In the genomic region with DNA sequence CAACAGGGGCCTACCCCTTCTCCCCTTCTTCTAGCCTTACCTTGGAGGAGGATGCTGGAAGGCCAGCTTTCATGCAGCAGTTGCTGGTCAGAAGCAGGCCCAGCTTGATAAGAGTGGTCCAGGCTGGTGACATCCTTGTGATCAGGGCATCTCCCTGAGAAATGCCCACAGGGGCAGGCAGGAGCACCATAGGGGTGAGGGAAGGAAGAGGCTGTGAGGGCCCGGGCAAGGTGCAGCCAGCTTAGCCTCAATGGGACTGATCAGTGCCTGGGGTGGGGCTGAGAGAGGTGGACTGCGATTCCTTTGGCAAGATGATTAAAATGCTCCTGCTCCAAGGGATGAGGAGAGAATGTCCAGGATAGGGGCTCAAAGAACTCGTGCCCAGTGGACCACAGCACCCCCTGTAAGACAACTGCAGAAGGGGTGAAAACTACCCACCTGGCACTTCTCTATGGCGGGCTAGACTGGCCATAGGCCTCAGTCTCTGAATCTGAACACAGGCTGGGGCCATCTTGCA, we compare ENCODE assay signal across 12 cellular contexts. TPM values are rescaled to one million over a fixed set of nuclear protein-coding genes. Genes with fewer than 3 reads are reported as not detected.
DNase-seq lines count a peak whose midpoint lies in the region; ATAC-seq, FAIRE-seq and TF ChIP-seq lines count a peak whose summit lies in the region.
"Had no signal": no experiment of that assay in that cellular context is flagged by ENCODE, and none has a peak within 500 bp of the region (broad histone marks: within the 10 kb centered on the region; RNA-seq: fewer than 3 reads in every experiment).

No MANE protein-coding gene starts in this region.

- peaks cover 25% of the 10 kb centered on the region for H3K4me1 Mint-ChIP-seq in activated T-cell treated with anti-CD3 and anti-CD28 coated beads, Interleukin-2, amount 50 U/mL, for 24 hours (ENCODE audit: low read depth)
- peaks cover 20% of the 10 kb centered on the region for H3K4me1 Mint-ChIP-seq in activated T-cell treated with anti-CD3 and anti-CD28 coated beads, Interleukin-2, amount 50 U/mL, for 4 hours (ENCODE audit: low read depth)
- peaks cover 28% of the 10 kb centered on the region for H3K4me1 Mint-ChIP-seq in T-helper 17 cell

- H3K4me3 Mint-ChIP-seq in activated T-cell treated with anti-CD3 and anti-CD28 coated beads, Interleukin-2, amount 50 U/mL, for 24 hours: peak overlapping the region; percentile 23
- no peak overlapping the region for H3K4me3 Mint-ChIP-seq in activated T-cell treated with anti-CD3 and anti-CD28 coated beads, Interleukin-2, amount 50 U/mL, for 4 hours
- peak overlapping the region; percentile 70 for H3K4me3 Mint-ChIP-seq in T-helper 17 cell

- no peak for DNase-seq in activated T-cell treated with anti-CD3 and anti-CD28 coated beads, Interleukin-2, amount 50 U/mL, for 24 hours
- no peak for DNase-seq in activated T-cell treated with anti-CD3 and anti-CD28 coated beads, Interleukin-2, amount 50 U/mL, for 4 hours
- DNase-seq in T-helper 17 cell (no peak), kidney (peak; percentile 43), sigmoid colon (peak; percentile 68), smooth muscle cell (lab: John Stamatoyannopoulos, UW; ENCODE audit: unreplicated experiment) (no peak), NCI-H1694 (lab: John Stamatoyannopoulos, UW) (no peak)
- DNase-seq: dermis blood vessel endothelial cell had no signal

- no peak for ATAC-seq in activated T-cell treated with anti-CD3 and anti-CD28 coated beads, Interleukin-2, amount 50 U/mL, for 4 hours
- ATAC-seq in T-helper 17 cell (peak; percentile 13), GM19463 (IDR thresholded peaks at IDR 0.05; ENCODE audit: unreplicated experiment) (no peak)

- H3K9ac ChIP-seq in kidney (ENCODE audit: low read length in 2 of 2) (no peak overlapping the region), smooth muscle cell (ENCODE audit: low read depth) (no peak overlapping the region)

- H3F3A ChIP-seq in smooth muscle cell (ENCODE audit: low read depth): peaks cover 29% of the 10 kb centered on the region

- 92 to 93% methylated on average over 4 of the region's 4 CpGs for WGBS in sigmoid colon, 2 donors
- WGBS in smooth muscle cell (ENCODE audit: low lambda C conversion rate): 90% methylated on average over 4 of the region's 4 CpGs

- H3K79me2 ChIP-seq in smooth muscle cell (ENCODE audit: low read depth): peaks cover 23% of the 10 kb centered on the region

- H3K27me3 Mint-ChIP-seq in activated T-cell treated with anti-CD3 and anti-CD28 coated beads, Interleukin-2, amount 50 U/mL, for 24 hours: no peaks in the 10 kb centered on the region
- H3K27me3 Mint-ChIP-seq in activated T-cell treated with anti-CD3 and anti-CD28 coated beads, Interleukin-2, amount 50 U/mL, for 4 hours (ENCODE audit: low read depth): no peaks in the 10 kb centered on the region
- H3K27me3 Mint-ChIP-seq in T-helper 17 cell: no peaks in the 10 kb centered on the region

- no peak for FAIRE-seq in kidney (lab: Jason Lieb, UNC)

- no peak for TF ChIP-seq EP300 in sigmoid colon (IDR thresholded peaks at IDR 0.05)

- H3K36me3 Mint-ChIP-seq in activated T-cell treated with anti-CD3 and anti-CD28 coated beads, Interleukin-2, amount 50 U/mL, for 24 hours (ENCODE audit: low read depth): peaks cover 51% of the 10 kb centered on the region
- H3K36me3 Mint-ChIP-seq in activated T-cell treated with anti-CD3 and anti-CD28 coated beads, Interleukin-2, amount 50 U/mL, for 4 hours (ENCODE audit: insufficient read depth): peaks cover 34% of the 10 kb centered on the region
- H3K36me3 Mint-ChIP-seq in T-helper 17 cell (ENCODE audit: low read depth): peaks cover 11% of the 10 kb centered on the region

- H3K36me3 ChIP-seq in kidney (ENCODE audit: control insufficient read depth in 1 of 2, insufficient read depth in 2 of 2, low read length in 2 of 2) (peaks cover 14 to 25% of the 10 kb centered on the region in 2 donors), sigmoid colon (peaks cover 8 to 53% (median 20%) of the 10 kb centered on the region in 4 donors), smooth muscle cell (ENCODE audit: low read depth) (no peaks in the 10 kb centered on the region)
- H3K36me3 ChIP-seq: uterus had no signal

- intact Hi-C loops in kidney (cut with DNase I): no loop called here
- intact Hi-C loops in sigmoid colon (cut with DNase I): no loop called here

- TF ChIP-seq CTCF in kidney (IDR thresholded peaks at IDR 0.05; ENCODE audit: borderline replicate concordance, extremely low read depth, insufficient read depth) (no peak), sigmoid colon (IDR thresholded peaks at IDR 0.05) (no peak), smooth muscle cell (IDR thresholded peaks at IDR 0.05; ENCODE audit: borderline replicate concordance, insufficient read depth, poor library complexity, severe bottlenecking) (no peak)

- peaks cover 5 to 17% of the 10 kb centered on the region in 2 donors for H3K4me1 ChIP-seq in kidney (ENCODE audit: control insufficient read depth in 1 of 2, insufficient read depth in 1 of 2, low read depth in 1 of 2, low read length in 2 of 2)
- peaks cover 0 to 28% (median 20%) of the 10 kb centered on the region in 4 donors for H3K4me1 ChIP-seq in sigmoid colon
- H3K4me1 ChIP-seq in smooth muscle cell (ENCODE audit: low read depth): peaks cover 10% of the 10 kb centered on the region

- peaks cover 47% of the 10 kb centered on the region for H4K20me1 ChIP-seq in smooth muscle cell (ENCODE audit: low read depth)

- H3K27ac ChIP-seq in kidney (ENCODE audit: low read depth in 2 of 2, low read length in 2 of 2): no peak overlapping the region
- H3K27ac ChIP-seq in sigmoid colon: peak overlapping the region; percentile 94 to 99 (median 98)
- H3K27ac ChIP-seq in smooth muscle cell (ENCODE audit: low read depth): no peak overlapping the region
- H3K27ac ChIP-seq: foreskin keratinocyte had no signal

- H3K9me3 ChIP-seq in T-helper 17 cell (ENCODE audit: control insufficient read depth, low read length, poor library complexity, severe bottlenecking) (no peaks in the 10 kb centered on the region), kidney (ENCODE audit: control insufficient read depth in 1 of 2, low read length in 2 of 2) (no peaks in the 10 kb centered on the region), sigmoid colon (no peaks in the 10 kb centered on the region), smooth muscle cell (replicated peaks; ENCODE audit: low read depth) (no peaks in the 10 kb centered on the region)
- H3K9me3 ChIP-seq: uterus had no signal

- no peak overlapping the region for H2AFZ ChIP-seq in smooth muscle cell (ENCODE audit: low read depth)

- H3K27ac Mint-ChIP-seq in activated T-cell treated with anti-CD3 and anti-CD28 coated beads, Interleukin-2, amount 50 U/mL, for 24 hours: peak overlapping the region; percentile 6
- H3K27ac Mint-ChIP-seq in T-helper 17 cell: peak overlapping the region; percentile 91

- no peaks in the 10 kb centered on the region for H3K9me3 Mint-ChIP-seq in activated T-cell treated with anti-CD3 and anti-CD28 coated beads, Interleukin-2, amount 50 U/mL, for 24 hours
- H3K9me3 Mint-ChIP-seq in activated T-cell treated with anti-CD3 and anti-CD28 coated beads, Interleukin-2, amount 50 U/mL, for 4 hours: no peaks in the 10 kb centered on the region

- no peak for TF ChIP-seq POLR2A in sigmoid colon (IDR thresholded peaks at IDR 0.05)

- no peak overlapping the region for H3K4me3 ChIP-seq in kidney (ENCODE audit: low read length in 2 of 2)
- H3K4me3 ChIP-seq in sigmoid colon: no peak overlapping the region
- H3K4me3 ChIP-seq in smooth muscle cell: no peak overlapping the region
- H3K4me3 ChIP-seq: uterus had no signal

- H3K4me2 ChIP-seq in smooth muscle cell: no peak overlapping the region

- H3K27me3 ChIP-seq in sigmoid colon (no peaks in the 10 kb centered on the region), smooth muscle cell (ENCODE audit: low read depth) (no peaks in the 10 kb centered on the region)
- H3K27me3 ChIP-seq: foreskin keratinocyte, uterus had no signal

RNA-seq across cellular contexts. Expression of gene GALK1, which starts 9.5 kb away (rescaled TPM):
- 10 to 100 TPM; 16.9 to 23.5 (median 21.3) TPM for total RNA-seq in activated T-cell treated with anti-CD3 and anti-CD28 coated beads, Interleukin-2, amount 50 U/mL, for 4 hours
- 1 to 10 TPM; 9.6 to 9.7 TPM for total RNA-seq in T-helper 17 cell
- 34.5 TPM for total RNA-seq in kidney
- 105 TPM for polyA plus RNA-seq in kidney (ENCODE audit: insufficient read depth, low read depth, low replicate concordance)
- total RNA-seq in sigmoid colon: 10 to 100 TPM; 17.2 to 24.6 (median 20.3) TPM
- 10 to 100 TPM; 14.3 to 28.2 (median 14.4) TPM for polyA plus RNA-seq in sigmoid colon
- 31.1 and 32.7 TPM in 2 replicates for total RNA-seq in smooth muscle cell
- polyA plus RNA-seq in smooth muscle cell: 88.8 and 108 TPM in 2 replicates

RNA-seq across cellular contexts. Expression of gene UNK, which starts 10.1 kb away (rescaled TPM):
- total RNA-seq in activated T-cell treated with anti-CD3 and anti-CD28 coated beads, Interleukin-2, amount 50 U/mL, for 4 hours: 10 to 100 TPM; 21.0 to 24.5 (median 22.6) TPM
- total RNA-seq in T-helper 17 cell (10 to 100 TPM; 30.3 to 33.4 TPM), kidney (35.5 TPM), sigmoid colon (10 to 100 TPM; 18.9 to 29.6 (median 26.4) TPM), smooth muscle cell (25.4 and 39.5 TPM in 2 replicates)
- polyA plus RNA-seq in kidney (ENCODE audit: insufficient read depth, low read depth, low replicate concordance) (12.0 TPM), sigmoid colon (10 to 100 TPM; 12.7 to 24.4 (median 16.8) TPM), smooth muscle cell (26.8 and 31.5 TPM in 2 replicates)

RNA-seq across cellular contexts. Expression of gene ITGB4, which starts 53.3 kb away (rescaled TPM):
- total RNA-seq in activated T-cell treated with anti-CD3 and anti-CD28 coated beads, Interleukin-2, amount 50 U/mL, for 4 hours: 1 to 10 TPM in 2 of 3 donors, under 1 TPM in 1; 0.63 to 2.3 (median 1.6) TPM
- total RNA-seq in T-helper 17 cell: under 1 TPM in 1 of 2 donors, not detected in 1; 0.72 TPM
- 149 TPM for total RNA-seq in kidney
- polyA plus RNA-seq in kidney (ENCODE audit: insufficient read depth, low read depth, low replicate concordance): 15.7 TPM
- 10 to 100 TPM; 15.1 to 43.2 (median 23.1) TPM for total RNA-seq in sigmoid colon
- polyA plus RNA-seq in sigmoid colon: 100 to 1,000 TPM in 1 of 3 donors, 10 to 100 TPM in 2; 17.8 to 116 (median 25.8) TPM
- total RNA-seq in smooth muscle cell: 66.0 and 83.8 TPM in 2 replicates
- 47.2 and 233 TPM in 2 replicates for polyA plus RNA-seq in smooth muscle cell
- total RNA-seq: G401 had no signal

Comparison
In these comparisons a context has a peak if more than half of its experiments do, and no peak if none do; other contexts are left out.
1. DNase-seq: peak in kidney (single experiment) and sigmoid colon (single experiment); none in activated T-cell treated with anti-CD3 and anti-CD28 coated beads, Interleukin-2, amount 50 U/mL, for 24 hours (single experiment), activated T-cell treated with anti-CD3 and anti-CD28 coated beads, Interleukin-2, amount 50 U/mL, for 4 hours (single experiment), T-helper 17 cell (0 of 3), smooth muscle cell (single experiment) and NCI-H1694 (single experiment).
2. H3K27ac ChIP-seq: peak in sigmoid colon (4 of 4); none in kidney (0 of 2) and smooth muscle cell (single experiment).
3. RNA of gene ITGB4, which starts 53.3 kb away (total RNA-seq): 149 TPM in kidney (single experiment), 66.0 to 83.8 TPM in smooth muscle cell and 15.1 to 43.2 TPM in sigmoid colon; 0.63 to 2.3 TPM in activated T-cell treated with anti-CD3 and anti-CD28 coated beads, Interleukin-2, amount 50 U/mL, for 4 hours and 0.72 TPM in T-helper 17 cell; every median in the first group is over 4 times any median in the second.